Comparison of ENCODE assay signal across 24 cellular contexts in genomic region chr9:109427886-109428285, GRCh38.
"Had no signal": no experiment of that assay in that cellular context is flagged by ENCODE, and none has a peak within 500 bp of the region (broad histone marks: within the 10 kb centered on the region; RNA-seq: fewer than 3 reads in every experiment).

No MANE protein-coding gene starts in this region.

- H3K4me1 Mint-ChIP-seq: naive B cell; stimulated activated effector memory CD8-positive, alpha-beta T cell treated with anti-CD3 and anti-CD28 coated beads, Interleukin-12 subunit alpha, Interleukin-12 subunit beta, amount 100 ng/mL, for 72 hours had no signal

- ATAC-seq: foreskin keratinocyte; mucosa of descending colon; psoas muscle; stimulated activated effector memory CD8-positive, alpha-beta T cell treated with anti-CD3 and anti-CD28 coated beads, Interleukin-12 subunit alpha, Interleukin-12 subunit beta, amount 100 ng/mL, for 72 hours; stimulated activated naive CD8-positive, alpha-beta T cell treated with anti-CD3 and anti-CD28 coated beads, Interleukin-15, Interleukin-2, amounts not matched to agents 100 U/mL and 50 U/mL, for 24 hours had no signal

- H3K4me3 Mint-ChIP-seq: mesothelial cell of epicardium; naive B cell; nephron; stimulated activated effector memory CD8-positive, alpha-beta T cell treated with anti-CD3 and anti-CD28 coated beads, Interleukin-12 subunit alpha, Interleukin-12 subunit beta, amount 100 ng/mL, for 72 hours; type B pancreatic cell had no signal

- H3K4me3 ChIP-seq: mucosa of descending colon, ovary, psoas muscle, sigmoid colon, testis, tibial artery had no signal

- H3K4me1 ChIP-seq: foreskin keratinocyte, sigmoid colon, testis, tibial artery had no signal

- H3K27me3 Mint-ChIP-seq: type B pancreatic cell had no signal

- H3K36me3 ChIP-seq: ovary, sigmoid colon had no signal

- H3K9me3 Mint-ChIP-seq: naive B cell; nephron; stimulated activated effector memory CD8-positive, alpha-beta T cell treated with anti-CD3 and anti-CD28 coated beads, Interleukin-12 subunit alpha, Interleukin-12 subunit beta, amount 100 ng/mL, for 72 hours; type B pancreatic cell had no signal

- H3K9me3 ChIP-seq: mucosa of descending colon, ovary, psoas muscle, sigmoid colon, testis, tibial artery had no signal

- H3K27me3 ChIP-seq: foreskin keratinocyte, ovary, sigmoid colon, testis, tibial artery had no signal

- DNase-seq: caudate nucleus; cerebellar nuclear complex; cortex of kidney; foreskin keratinocyte; glutamatergic neuron; kidney; mesenchymal stem cell; mucosa of descending colon; naive B cell; occipital lobe; ovary; posterior cingulate gyrus; psoas muscle; sigmoid colon; stimulated activated CD4-positive, alpha-beta T cell treated with anti-CD3 and anti-CD28 coated beads, Interleukin-2, amount 100 ng/mL, for 24 hours; stimulated activated CD4-positive, alpha-beta T cell treated with anti-CD3 and anti-CD28 coated beads, Interleukin-4, amount 100 ng/mL, for 24 hours; stimulated activated naive CD8-positive, alpha-beta T cell treated with anti-CD3 and anti-CD28 coated beads, Interleukin-15, Interleukin-2, amounts not matched to agents 100 U/mL and 50 U/mL, for 24 hours; substantia nigra; testis; tibial artery had no signal

- H3K27ac ChIP-seq: foreskin keratinocyte, ovary, psoas muscle, sigmoid colon, testis, tibial artery had no signal

- H3K27ac Mint-ChIP-seq: mesothelial cell of epicardium; naive B cell; nephron; stimulated activated effector memory CD8-positive, alpha-beta T cell treated with anti-CD3 and anti-CD28 coated beads, Interleukin-12 subunit alpha, Interleukin-12 subunit beta, amount 100 ng/mL, for 72 hours; type B pancreatic cell had no signal

- H3K36me3 Mint-ChIP-seq: naive B cell; stimulated activated effector memory CD8-positive, alpha-beta T cell treated with anti-CD3 and anti-CD28 coated beads, Interleukin-12 subunit alpha, Interleukin-12 subunit beta, amount 100 ng/mL, for 72 hours had no signal
